Comparison of ENCODE assay signal across 29 cellular contexts in the genomic region with DNA sequence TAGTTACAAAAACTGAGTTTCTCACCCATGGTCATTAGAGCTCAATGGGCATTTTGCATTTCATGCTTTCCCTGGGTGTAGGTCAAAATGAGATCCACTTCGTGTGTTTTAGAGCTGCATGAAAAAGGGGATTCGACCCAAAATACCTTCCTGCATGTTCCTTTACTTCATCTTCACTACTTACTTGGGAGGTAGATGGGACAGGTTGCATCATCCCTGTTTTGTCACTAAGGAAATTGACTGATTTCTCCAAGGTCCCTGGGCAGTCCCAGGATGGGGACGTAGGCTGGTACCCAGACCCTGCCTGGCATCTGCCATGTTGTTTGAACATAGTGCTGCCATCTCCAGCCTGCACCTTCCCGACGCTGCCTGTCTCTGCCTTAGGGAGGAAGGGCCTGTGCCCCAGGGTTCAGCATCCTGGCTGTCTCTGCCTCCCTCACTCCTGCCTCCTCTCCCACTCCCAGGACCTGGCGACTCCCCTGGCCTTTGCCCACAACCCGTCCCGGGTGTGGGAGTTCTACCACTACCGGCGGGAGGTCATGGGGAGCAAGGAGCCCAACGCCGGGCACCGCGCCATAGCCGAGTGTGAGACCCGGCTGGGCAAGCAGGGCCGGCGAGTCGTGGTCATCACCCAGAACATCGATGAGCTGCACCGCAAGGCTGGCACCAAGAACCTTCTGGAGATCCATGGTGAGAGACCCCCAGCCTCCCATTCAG.
"Had no signal": no experiment of that assay in that cellular context is flagged by ENCODE, and none has a peak within 500 bp of the region (broad histone marks: within the 10 kb centered on the region; RNA-seq: fewer than 3 reads in every experiment).

No MANE protein-coding gene starts in this region.

- H3K27ac ChIP-seq: brain microvascular endothelial cell, WERI-Rb-1 had no signal

- FAIRE-seq: bronchial epithelial cell, colon, frontal cortex had no signal

- ATAC-seq: activated CD4-positive, CD25-positive, alpha-beta regulatory T cell treated with anti-CD3 and anti-CD28 coated beads, Interleukin-2, amount 50 U/mL, for 24 hours; activated CD8-positive, alpha-beta T cell treated with anti-CD3 and anti-CD28 coated beads for 36 hours; activated T-cell treated with anti-CD3 and anti-CD28 coated beads, Interleukin-2, amount 50 U/mL, for 72 hours; effector memory CD8-positive, alpha-beta T cell; T-helper 17 cell had no signal

- DNase-seq: activated B cell treated with CpG ODN at 0.5 μM for 24 hours; activated CD4-positive, alpha-beta T cell treated with anti-CD3 and anti-CD28 coated beads for 48 hours; activated CD4-positive, alpha-beta T cell treated with anti-CD3 and anti-CD28 coated beads, Interleukin-2, amount 50 U/mL, for 1 hour; activated CD4-positive, alpha-beta T cell treated with anti-CD3 and anti-CD28 coated beads, Interleukin-2, amount 50 U/mL, for 48 hours; activated CD8-positive, alpha-beta memory T cell treated with anti-CD3 and anti-CD28 coated beads, Interleukin-2, amount 50 U/mL, for 48 hours; activated CD8-positive, alpha-beta T cell treated with anti-CD3 and anti-CD28 coated beads for 36 hours; activated gamma-delta T cell; activated naive CD4-positive, alpha-beta T cell; activated naive CD4-positive, alpha-beta T cell treated with anti-CD3 and anti-CD28 coated beads, Interleukin-2, amount 10 ng/mL, durations not matched to agents 7 days and 5 days; activated T-cell treated with anti-CD3 and anti-CD28 coated beads for 4 hours; activated T-cell treated with anti-CD3 and anti-CD28 coated beads, Interleukin-2, amount 50 U/mL, for 24 hours; activated T-cell treated with anti-CD3 and anti-CD28 coated beads, Interleukin-2, amount 50 U/mL, for 72 hours; amniotic stem cell; anterior cingulate cortex; brain microvascular endothelial cell; cortex of kidney; dermis blood vessel endothelial cell; effector CD4-positive, alpha-beta T cell; effector memory CD8-positive, alpha-beta T cell; foreskin fibroblast; head of caudate nucleus; T-helper 1 cell; T-helper 17 cell; T1000; WERI-Rb-1 had no signal

- H3K36me3 ChIP-seq: brain microvascular endothelial cell, WERI-Rb-1 had no signal

- H3K27me3 ChIP-seq: brain microvascular endothelial cell had no signal
